In genomic region chr9:99141849-99142248, GRCh38 we compare ENCODE assay signal across 15 cellular contexts.
"Had no signal": no experiment of that assay in that cellular context is flagged by ENCODE, and none has a peak within 500 bp of the region (broad histone marks: within the 10 kb centered on the region; RNA-seq: fewer than 3 reads in every experiment).

No MANE protein-coding gene starts in this region.

- H3K9me3 Mint-ChIP-seq: activated CD4-positive, alpha-beta memory T cell treated with anti-CD3 and anti-CD28 coated beads, Interleukin-2, amount 10 ng/mL, durations not matched to agents 7 days and 5 days; activated naive CD4-positive, alpha-beta T cell treated with anti-CD3 and anti-CD28 coated beads, Interleukin-2, amount 50 U/mL, for 24 hours; activated T-helper 17 cell treated with anti-CD3 and anti-CD28 coated beads, Interleukin-2, amount 50 U/mL, for 72 hours had no signal

- H3K4me3 Mint-ChIP-seq: activated CD4-positive, alpha-beta memory T cell treated with anti-CD3 and anti-CD28 coated beads, Interleukin-2, amount 10 ng/mL, durations not matched to agents 7 days and 5 days; activated naive CD4-positive, alpha-beta T cell treated with anti-CD3 and anti-CD28 coated beads, Interleukin-2, amount 50 U/mL, for 24 hours; activated T-helper 17 cell treated with anti-CD3 and anti-CD28 coated beads, Interleukin-2, amount 50 U/mL, for 72 hours had no signal

- H3K27ac Mint-ChIP-seq: activated CD4-positive, alpha-beta memory T cell treated with anti-CD3 and anti-CD28 coated beads, Interleukin-2, amount 10 ng/mL, durations not matched to agents 7 days and 5 days; activated naive CD4-positive, alpha-beta T cell treated with anti-CD3 and anti-CD28 coated beads, Interleukin-2, amount 50 U/mL, for 24 hours had no signal

- H3K27me3 ChIP-seq: breast epithelium, dorsolateral prefrontal cortex, esophagus muscularis mucosa, stomach had no signal

- H3K4me1 ChIP-seq: breast epithelium had no signal

- DNase-seq: activated CD4-positive, alpha-beta memory T cell treated with anti-CD3 and anti-CD28 coated beads, Interleukin-2, amount 10 ng/mL, durations not matched to agents 7 days and 5 days; activated CD4-positive, alpha-beta T cell treated with anti-CD3 and anti-CD28 coated beads for 1 hour; anterior cingulate cortex; dorsolateral prefrontal cortex; left cardiac atrium; SIG-M5; stimulated activated CD4-positive, alpha-beta T cell treated with anti-CD3 and anti-CD28 coated beads, Interleukin-15, amount 100 ng/mL, for 24 hours; stimulated activated CD4-positive, alpha-beta T cell treated with anti-CD3 and anti-CD28 coated beads, Interleukin-4, amount 100 ng/mL, for 4 hours; stomach; T-helper 2 cell had no signal

- H3K27ac ChIP-seq: breast epithelium had no signal

- ATAC-seq: activated T-helper 17 cell treated with anti-CD3 and anti-CD28 coated beads, Interleukin-2, amount 50 U/mL, for 72 hours; left cardiac atrium had no signal

- H3K4me3 ChIP-seq: breast epithelium, dorsolateral prefrontal cortex, esophagus muscularis mucosa, lung, stomach had no signal

- H3K27me3 Mint-ChIP-seq: activated CD4-positive, alpha-beta memory T cell treated with anti-CD3 and anti-CD28 coated beads, Interleukin-2, amount 10 ng/mL, durations not matched to agents 7 days and 5 days; activated naive CD4-positive, alpha-beta T cell treated with anti-CD3 and anti-CD28 coated beads, Interleukin-2, amount 50 U/mL, for 24 hours; activated T-helper 17 cell treated with anti-CD3 and anti-CD28 coated beads, Interleukin-2, amount 50 U/mL, for 72 hours had no signal

- H3K9me3 ChIP-seq: breast epithelium, esophagus muscularis mucosa, stomach had no signal
